ENCODE assay signal across 9 cellular contexts in the genomic region with DNA sequence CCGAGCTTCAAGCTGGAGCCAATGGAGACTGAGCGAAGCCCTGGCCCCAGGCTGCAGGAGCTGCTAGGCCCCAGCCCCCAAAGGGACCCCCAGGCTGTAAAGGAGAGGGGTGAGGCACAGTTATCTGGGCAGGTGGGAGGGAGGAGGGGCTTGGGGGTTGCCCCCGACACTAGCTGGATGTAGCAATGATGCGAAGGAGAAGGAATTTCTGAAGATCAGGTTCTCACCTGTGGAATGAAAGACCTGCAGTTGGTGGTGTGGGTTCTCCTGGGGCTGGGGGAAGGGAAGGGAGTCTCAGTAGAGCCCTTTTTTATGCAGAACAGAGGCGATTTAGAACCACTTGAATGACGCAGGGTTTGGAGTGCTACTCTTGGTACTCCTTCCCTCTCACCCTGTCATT. TPM values are rescaled to one million over a fixed set of nuclear protein-coding genes. Genes with fewer than 3 reads are reported as not detected.
DNase-seq lines count a peak whose midpoint lies in the region; ATAC-seq and TF ChIP-seq lines count a peak whose summit lies in the region.
"Had no signal": no experiment of that assay in that cellular context is flagged by ENCODE, and none has a peak within 500 bp of the region (broad histone marks: within the 10 kb centered on the region; RNA-seq: fewer than 3 reads in every experiment).

No MANE protein-coding gene starts in this region.

- no peaks in the 10 kb centered on the region for H3K4me1 Mint-ChIP-seq in MCF 10A (ENCODE audit: insufficient read depth, unreplicated experiment)

- H3K36me3 Mint-ChIP-seq in MCF 10A (ENCODE audit: insufficient read depth, unreplicated experiment): peaks cover 66% of the 10 kb centered on the region

- H3K27me3 Mint-ChIP-seq in MCF 10A (ENCODE audit: insufficient read depth, unreplicated experiment): no peaks in the 10 kb centered on the region

- H3K4me1 ChIP-seq in HUES48 (ENCODE audit: control insufficient read depth, insufficient read depth, low read length) (peaks cover 15% of the 10 kb centered on the region), muscle layer of duodenum (ENCODE audit: control insufficient read depth in 1 of 2, insufficient read depth in 2 of 2, low read length in 2 of 2) (peaks cover 0 to 25% of the 10 kb centered on the region in 2 donors), sigmoid colon (peaks cover 0 to 37% (median 29%) of the 10 kb centered on the region in 4 donors)

- H3K27ac Mint-ChIP-seq in MCF 10A (ENCODE audit: low read depth, unreplicated experiment): no peak overlapping the region

- DNase-seq in AG04450 (ENCODE audit: low read depth, low spot score) (no peak), MCF 10A (ENCODE audit: unreplicated experiment) (no peak), H7 (no peak), sigmoid colon (no peak)
- no peak for DNase-seq in NK-92 treated with Interleukin-12 subunit alpha and Interleukin-12 subunit beta, amount 100 ng/mL, for 24 hours (lab: John Stamatoyannopoulos, UW)
- DNase-seq: MM.1S had no signal

- 92 to 98% methylated on average over 6 of the region's 6 CpGs for WGBS in sigmoid colon, 2 donors

- H3K9me3 ChIP-seq in AG04450 (ENCODE audit: control insufficient read depth, insufficient read depth, low read length) (peaks cover 54% of the 10 kb centered on the region), HUES48 (ENCODE audit: control insufficient read depth, insufficient read depth, low read length) (peaks cover 38% of the 10 kb centered on the region), muscle layer of duodenum (ENCODE audit: control insufficient read depth in 1 of 2, low read length in 2 of 2) (peaks cover 14 to 31% of the 10 kb centered on the region in 2 donors), sigmoid colon (peaks cover 13 to 25% (median 17%) of the 10 kb centered on the region in 4 donors)

- BruUV-seq in MCF 10A (replicated peaks; lab: Mats Ljungman, UMichigan): no TSS peak

- CTCF ChIA-PET in AG04450 (lab: Charles Lee) (no interaction called here), MCF 10A (lab: Yijun Ruan, JAX) (interaction anchor here (0.9 kb wide), 1 partner anchor 13 kb away, joined by 3 read pairs; no protein-coding TSS in a partner anchor)

- intact Hi-C loops in MCF 10A (cut with micrococcal nuclease) (no loop called here), sigmoid colon (cut with DNase I) (loop anchor here (2.0 kb wide), 1 partner anchor 14 kb away; no protein-coding TSS in a partner anchor)

- peak overlapping the region; percentile 96 for H3K4me3 Mint-ChIP-seq in MCF 10A (ENCODE audit: unreplicated experiment)

- H3K36me3 ChIP-seq in HUES48 (ENCODE audit: control insufficient read depth, insufficient read depth, low read length) (peaks cover 41% of the 10 kb centered on the region), muscle layer of duodenum (ENCODE audit: control insufficient read depth in 1 of 2, insufficient read depth in 2 of 2, low read length in 2 of 2) (peaks cover 30 to 59% of the 10 kb centered on the region in 2 donors), H7 (replicated peaks; ENCODE audit: control insufficient read depth, insufficient read depth, low read length) (peaks cover 31% of the 10 kb centered on the region), sigmoid colon (peaks cover 20 to 47% (median 39%) of the 10 kb centered on the region in 4 donors)

- ATAC-seq in GM19035 (IDR thresholded peaks at IDR 0.05; ENCODE audit: unreplicated experiment): no peak

- no peaks in the 10 kb centered on the region for H3K9me3 Mint-ChIP-seq in MCF 10A (ENCODE audit: unreplicated experiment)

- POLR2A ChIA-PET in AG04450 (lab: Yijun Ruan, JAX): no interaction called here
- POLR2A ChIA-PET in MCF 10A (lab: Yijun Ruan, JAX): interaction anchor here (1.4 to 11.6 kb wide), 6 partner anchors 20 to 216 kb away, joined by 4 to 161 read pairs (median 30); partner anchors contain the start of genes CLUAP1, TIGD7, ZNF174 and ZNF200

- H3K27me3 ChIP-seq in AG04450 (ENCODE audit: control insufficient read depth, insufficient read depth, low read length) (no peaks in the 10 kb centered on the region), HUES48 (ENCODE audit: control insufficient read depth, insufficient read depth, low read length) (no peaks in the 10 kb centered on the region), muscle layer of duodenum (ENCODE audit: low read depth, low read length) (no peaks in the 10 kb centered on the region), H7 (ENCODE audit: control insufficient read depth, insufficient read depth, low read length) (no peaks in the 10 kb centered on the region), sigmoid colon (no peaks in the 10 kb centered on the region)

- no peak overlapping the region for H3K9ac ChIP-seq in HUES48 (ENCODE audit: low read depth, low read length)

- no peak for TF ChIP-seq EP300 in sigmoid colon (IDR thresholded peaks at IDR 0.05)

- H3K4me3 ChIP-seq in AG04450 (ENCODE audit: low read depth, low read length) (peak overlapping the region; percentile 95), HUES48 (ENCODE audit: low read depth, low read length) (peak overlapping the region; percentile 81), muscle layer of duodenum (ENCODE audit: low read depth in 1 of 2, low read length in 2 of 2) (peak overlapping the region; percentile 77 to 100), H7 (ENCODE audit: insufficient read depth, low read depth, low read length) (no peak overlapping the region), sigmoid colon (peak overlapping the region in 2 of 4 donors; percentile 96 to 97)

- TF ChIP-seq POLR2A in sigmoid colon (IDR thresholded peaks at IDR 0.05): no peak

- H3K27ac ChIP-seq in AG04450 (ENCODE audit: low read depth, low read length) (no peak overlapping the region), HUES48 (ENCODE audit: low read depth, low read length) (peak overlapping the region; percentile 60), muscle layer of duodenum (ENCODE audit: low read length) (no peak overlapping the region), sigmoid colon (no peak overlapping the region)

- TF ChIP-seq CTCF in AG04450 (IDR thresholded peaks at IDR 0.05; ENCODE audit: low read depth, low read length) (no peak), MCF 10A (IDR thresholded peaks at IDR 0.05; ENCODE audit: unreplicated experiment) (no peak), sigmoid colon (IDR thresholded peaks at IDR 0.05) (no peak)

RNA-seq across cellular contexts. Expression of gene ZNF263, which starts 1.8 kb away (rescaled TPM):
- polyA plus RNA-seq in AG04450 (2011; rRNA removed): 13.2 and 22.5 TPM in 2 replicates
- 16.3 and 18.3 TPM in 2 replicates for polyA minus RNA-seq in AG04450 (2011; rRNA and poly(A)+ RNA removed)
- 28.3 and 30.9 TPM in 2 replicates for total RNA-seq in MCF 10A (2022)
- total RNA-seq in H7 (2014; rRNA removed; shearing (Covaris generic)): 32.4 and 47.5 TPM in 2 replicates
- 10 to 100 TPM; 27.5 to 51.3 (median 33.4) TPM for total RNA-seq in sigmoid colon
- polyA plus RNA-seq in sigmoid colon: 10 to 100 TPM in 2 of 3 donors, 1 to 10 TPM in 1; 9.7 to 17.2 (median 15.0) TPM

RNA-seq across cellular contexts. Expression of gene TIGD7, which starts 20.1 kb away (rescaled TPM):
- polyA plus RNA-seq in AG04450 (2011; rRNA removed): 4.4 and 5.3 TPM in 2 replicates
- 3.6 and 3.8 TPM in 2 replicates for polyA minus RNA-seq in AG04450 (2011; rRNA and poly(A)+ RNA removed)
- 3.4 and 5.5 TPM in 2 replicates for total RNA-seq in MCF 10A (2022)
- total RNA-seq in H7 (2014; rRNA removed; shearing (Covaris generic)): 2.1 and 5.5 TPM in 2 replicates
- total RNA-seq in sigmoid colon: 10 to 100 TPM in 1 of 4 donors, 1 to 10 TPM in 3; 3.5 to 12.8 (median 6.3) TPM
- polyA plus RNA-seq in sigmoid colon: 1 to 10 TPM; 1.2 to 4.2 (median 2.8) TPM

RNA-seq across cellular contexts. Expression of gene ZNF75A, which starts 20.2 kb away (rescaled TPM):
- polyA plus RNA-seq in AG04450 (2011; rRNA removed) (15.9 and 20.3 TPM in 2 replicates), sigmoid colon (10 to 100 TPM in 1 of 3 donors, 1 to 10 TPM in 2; 6.7 to 17.0 (median 9.6) TPM)
- 10.9 and 13.9 TPM in 2 replicates for polyA minus RNA-seq in AG04450 (2011; rRNA and poly(A)+ RNA removed)
- total RNA-seq in MCF 10A (2022) (24.3 and 28.2 TPM in 2 replicates), sigmoid colon (10 to 100 TPM; 26.6 to 32.8 (median 27.7) TPM)
- 12.1 and 14.9 TPM in 2 replicates for total RNA-seq in H7 (2014; rRNA removed; shearing (Covaris generic))

RNA-seq across cellular contexts. Expression of gene MEFV, which starts 28.7 kb away (rescaled TPM):
- polyA plus RNA-seq in AG04450 (2011; rRNA removed) (not detected in 2 replicates), sigmoid colon (under 1 TPM; 0.60 to 0.92 (median 0.85) TPM)
- polyA minus RNA-seq in AG04450 (2011; rRNA and poly(A)+ RNA removed): not detected in 2 replicates
- total RNA-seq in MCF 10A (2022) (0.49 and 0.72 TPM in 2 replicates), sigmoid colon (1 to 10 TPM; 1.2 to 2.9 (median 2.1) TPM)
- total RNA-seq in H7 (2014; rRNA removed; shearing (Covaris generic)): 0.14 TPM in 1 of 2 replicates, not detected in the other

RNA-seq across cellular contexts. Expression of gene ZNF200, which starts 50.2 kb away (rescaled TPM):
- 4.7 and 6.1 TPM in 2 replicates for polyA plus RNA-seq in AG04450 (2011; rRNA removed)
- polyA minus RNA-seq in AG04450 (2011; rRNA and poly(A)+ RNA removed): 5.5 and 8.4 TPM in 2 replicates
- 6.6 and 8.8 TPM in 2 replicates for total RNA-seq in MCF 10A (2022)
- 9.1 and 13.1 TPM in 2 replicates for total RNA-seq in H7 (2014; rRNA removed; shearing (Covaris generic))
- total RNA-seq in sigmoid colon: 1 to 10 TPM; 5.5 to 6.8 (median 6.2) TPM
- 1 to 10 TPM; 2.8 to 4.9 (median 3.0) TPM for polyA plus RNA-seq in sigmoid colon
